1 cellular context compared by ENCODE assay signal in the genomic region with DNA sequence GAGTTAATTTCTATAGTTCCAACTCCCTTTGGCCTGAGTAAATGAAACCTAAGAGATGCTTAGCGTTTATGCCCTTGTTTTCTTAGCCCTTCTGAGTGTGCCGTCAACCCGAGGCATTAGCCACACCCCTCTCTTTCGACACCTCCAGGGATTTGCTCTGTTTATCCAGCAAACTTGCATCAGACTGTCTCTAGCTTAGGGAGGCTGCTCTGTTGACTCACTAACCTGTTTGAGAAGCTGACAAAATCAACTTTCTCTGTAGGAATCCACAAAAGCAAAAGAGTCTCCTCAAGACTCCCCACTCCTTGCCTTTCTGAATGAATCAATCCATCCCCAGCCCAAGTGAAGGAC.
TF ChIP-seq lines count a peak whose summit lies in the region.

No MANE protein-coding gene starts in this region.

TF ChIP-seq in HEK293, 187 proteins besides CTCF, POLR2A, EP300 and RAD21 (continued from another document and continues in another):
- TF ChIP-seq OSR2 (tag by site-specific recombination; IDR thresholded peaks at IDR 0.05) = no peak
- TF ChIP-seq ZNF677 (tag by site-specific recombination; IDR thresholded peaks at IDR 0.05) = no peak
- TF ChIP-seq ZBTB20 (tag by site-specific recombination; IDR thresholded peaks at IDR 0.05) = no peak
- peak; percentile 45; the same call in 1 of the 2 replicates for TF ChIP-seq ZNF660 (tag by site-specific recombination; IDR thresholded peaks at IDR 0.05)
- TF ChIP-seq ZNF248 (tag by site-specific recombination; IDR thresholded peaks at IDR 0.05) = no peak
- TF ChIP-seq, protein P1, sequence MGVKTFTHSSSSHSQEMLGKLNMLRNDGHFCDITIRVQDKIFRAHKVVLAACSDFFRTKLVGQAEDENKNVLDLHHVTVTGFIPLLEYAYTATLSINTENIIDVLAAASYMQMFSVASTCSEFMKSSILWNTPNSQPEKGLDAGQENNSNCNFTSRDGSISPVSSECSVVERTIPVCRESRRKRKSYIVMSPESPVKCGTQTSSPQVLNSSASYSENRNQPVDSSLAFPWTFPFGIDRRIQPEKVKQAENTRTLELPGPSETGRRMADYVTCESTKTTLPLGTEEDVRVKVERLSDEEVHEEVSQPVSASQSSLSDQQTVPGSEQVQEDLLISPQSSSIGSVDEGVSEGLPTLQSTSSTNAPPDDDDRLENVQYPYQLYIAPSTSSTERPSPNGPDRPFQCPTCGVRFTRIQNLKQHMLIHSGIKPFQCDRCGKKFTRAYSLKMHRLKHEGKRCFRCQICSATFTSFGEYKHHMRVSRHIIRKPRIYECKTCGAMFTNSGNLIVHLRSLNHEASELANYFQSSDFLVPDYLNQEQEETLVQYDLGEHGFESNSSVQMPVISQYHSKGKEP (tag by site-specific recombination; IDR thresholded peaks at IDR 0.05) = peak; percentile 33; the same call in 1 of the 2 replicates
- TF ChIP-seq ZNF791 (tag by site-specific recombination; IDR thresholded peaks at IDR 0.05) = no peak
- TF ChIP-seq ZSCAN16 (tag by site-specific recombination; IDR thresholded peaks at IDR 0.05) = no peak
- TF ChIP-seq, protein P2, sequence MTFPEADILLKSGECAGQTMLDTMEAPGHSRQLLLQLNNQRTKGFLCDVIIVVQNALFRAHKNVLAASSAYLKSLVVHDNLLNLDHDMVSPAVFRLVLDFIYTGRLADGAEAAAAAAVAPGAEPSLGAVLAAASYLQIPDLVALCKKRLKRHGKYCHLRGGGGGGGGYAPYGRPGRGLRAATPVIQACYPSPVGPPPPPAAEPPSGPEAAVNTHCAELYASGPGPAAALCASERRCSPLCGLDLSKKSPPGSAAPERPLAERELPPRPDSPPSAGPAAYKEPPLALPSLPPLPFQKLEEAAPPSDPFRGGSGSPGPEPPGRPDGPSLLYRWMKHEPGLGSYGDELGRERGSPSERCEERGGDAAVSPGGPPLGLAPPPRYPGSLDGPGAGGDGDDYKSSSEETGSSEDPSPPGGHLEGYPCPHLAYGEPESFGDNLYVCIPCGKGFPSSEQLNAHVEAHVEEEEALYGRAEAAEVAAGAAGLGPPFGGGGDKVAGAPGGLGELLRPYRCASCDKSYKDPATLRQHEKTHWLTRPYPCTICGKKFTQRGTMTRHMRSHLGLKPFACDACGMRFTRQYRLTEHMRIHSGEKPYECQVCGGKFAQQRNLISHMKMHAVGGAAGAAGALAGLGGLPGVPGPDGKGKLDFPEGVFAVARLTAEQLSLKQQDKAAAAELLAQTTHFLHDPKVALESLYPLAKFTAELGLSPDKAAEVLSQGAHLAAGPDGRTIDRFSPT (tag by site-specific recombination; IDR thresholded peaks at IDR 0.05) = no peak
- TF ChIP-seq ZNF10 (tag by site-specific recombination; IDR thresholded peaks at IDR 0.05) = no peak
- TF ChIP-seq, protein P3, sequence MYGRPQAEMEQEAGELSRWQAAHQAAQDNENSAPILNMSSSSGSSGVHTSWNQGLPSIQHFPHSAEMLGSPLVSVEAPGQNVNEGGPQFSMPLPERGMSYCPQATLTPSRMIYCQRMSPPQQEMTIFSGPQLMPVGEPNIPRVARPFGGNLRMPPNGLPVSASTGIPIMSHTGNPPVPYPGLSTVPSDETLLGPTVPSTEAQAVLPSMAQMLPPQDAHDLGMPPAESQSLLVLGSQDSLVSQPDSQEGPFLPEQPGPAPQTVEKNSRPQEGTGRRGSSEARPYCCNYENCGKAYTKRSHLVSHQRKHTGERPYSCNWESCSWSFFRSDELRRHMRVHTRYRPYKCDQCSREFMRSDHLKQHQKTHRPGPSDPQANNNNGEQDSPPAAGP (tag by site-specific recombination; IDR thresholded peaks at IDR 0.05) = no peak
- TF ChIP-seq, protein P4, sequence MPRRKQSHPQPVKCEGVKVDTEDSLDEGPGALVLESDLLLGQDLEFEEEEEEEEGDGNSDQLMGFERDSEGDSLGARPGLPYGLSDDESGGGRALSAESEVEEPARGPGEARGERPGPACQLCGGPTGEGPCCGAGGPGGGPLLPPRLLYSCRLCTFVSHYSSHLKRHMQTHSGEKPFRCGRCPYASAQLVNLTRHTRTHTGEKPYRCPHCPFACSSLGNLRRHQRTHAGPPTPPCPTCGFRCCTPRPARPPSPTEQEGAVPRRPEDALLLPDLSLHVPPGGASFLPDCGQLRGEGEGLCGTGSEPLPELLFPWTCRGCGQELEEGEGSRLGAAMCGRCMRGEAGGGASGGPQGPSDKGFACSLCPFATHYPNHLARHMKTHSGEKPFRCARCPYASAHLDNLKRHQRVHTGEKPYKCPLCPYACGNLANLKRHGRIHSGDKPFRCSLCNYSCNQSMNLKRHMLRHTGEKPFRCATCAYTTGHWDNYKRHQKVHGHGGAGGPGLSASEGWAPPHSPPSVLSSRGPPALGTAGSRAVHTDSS (tag by site-specific recombination; IDR thresholded peaks at IDR 0.05) = no peak
- TF ChIP-seq, protein P5, sequence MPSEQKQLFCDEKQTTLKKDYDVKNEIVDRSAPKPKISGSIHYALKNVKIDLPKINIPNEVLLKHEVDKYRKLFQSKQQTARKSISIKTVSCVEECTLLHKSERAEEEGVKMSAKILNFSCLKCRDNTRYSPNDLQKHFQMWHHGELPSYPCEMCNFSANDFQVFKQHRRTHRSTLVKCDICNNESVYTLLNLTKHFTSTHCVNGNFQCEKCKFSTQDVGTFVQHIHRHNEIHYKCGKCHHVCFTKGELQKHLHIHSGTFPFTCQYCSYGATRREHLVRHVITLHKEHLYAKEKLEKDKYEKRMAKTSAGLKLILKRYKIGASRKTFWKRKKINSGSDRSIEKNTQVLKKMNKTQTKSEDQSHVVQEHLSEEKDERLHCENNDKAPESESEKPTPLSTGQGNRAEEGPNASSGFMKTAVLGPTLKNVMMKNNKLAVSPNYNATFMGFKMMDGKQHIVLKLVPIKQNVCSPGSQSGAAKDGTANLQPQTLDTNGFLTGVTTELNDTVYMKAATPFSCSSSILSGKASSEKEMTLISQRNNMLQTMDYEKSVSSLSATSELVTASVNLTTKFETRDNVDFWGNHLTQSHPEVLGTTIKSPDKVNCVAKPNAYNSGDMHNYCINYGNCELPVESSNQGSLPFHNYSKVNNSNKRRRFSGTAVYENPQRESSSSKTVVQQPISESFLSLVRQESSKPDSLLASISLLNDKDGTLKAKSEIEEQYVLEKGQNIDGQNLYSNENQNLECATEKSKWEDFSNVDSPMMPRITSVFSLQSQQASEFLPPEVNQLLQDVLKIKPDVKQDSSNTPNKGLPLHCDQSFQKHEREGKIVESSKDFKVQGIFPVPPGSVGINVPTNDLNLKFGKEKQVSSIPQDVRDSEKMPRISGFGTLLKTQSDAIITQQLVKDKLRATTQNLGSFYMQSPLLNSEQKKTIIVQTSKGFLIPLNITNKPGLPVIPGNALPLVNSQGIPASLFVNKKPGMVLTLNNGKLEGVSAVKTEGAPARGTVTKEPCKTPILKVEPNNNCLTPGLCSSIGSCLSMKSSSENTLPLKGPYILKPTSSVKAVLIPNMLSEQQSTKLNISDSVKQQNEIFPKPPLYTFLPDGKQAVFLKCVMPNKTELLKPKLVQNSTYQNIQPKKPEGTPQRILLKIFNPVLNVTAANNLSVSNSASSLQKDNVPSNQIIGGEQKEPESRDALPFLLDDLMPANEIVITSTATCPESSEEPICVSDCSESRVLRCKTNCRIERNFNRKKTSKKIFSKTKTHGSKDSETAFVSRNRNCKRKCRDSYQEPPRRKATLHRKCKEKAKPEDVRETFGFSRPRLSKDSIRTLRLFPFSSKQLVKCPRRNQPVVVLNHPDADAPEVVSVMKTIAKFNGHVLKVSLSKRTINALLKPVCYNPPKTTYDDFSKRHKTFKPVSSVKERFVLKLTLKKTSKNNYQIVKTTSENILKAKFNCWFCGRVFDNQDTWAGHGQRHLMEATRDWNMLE (tag by site-specific recombination; conservative IDR thresholded peaks at IDR 0.05; ENCODE audit: low read depth) = peak; percentile 58
- TF ChIP-seq RBAK (tag by site-specific recombination; IDR thresholded peaks at IDR 0.05) = no peak
- TF ChIP-seq YY2 (tag by site-specific recombination; IDR thresholded peaks at IDR 0.05) = no peak
- TF ChIP-seq ZNF510 (tag by site-specific recombination; IDR thresholded peaks at IDR 0.05; ENCODE audit: insufficient replicate concordance) = no peak
- TF ChIP-seq ZSCAN23 (tag by site-specific recombination; IDR thresholded peaks at IDR 0.05) = no peak
- TF ChIP-seq, protein P6, sequence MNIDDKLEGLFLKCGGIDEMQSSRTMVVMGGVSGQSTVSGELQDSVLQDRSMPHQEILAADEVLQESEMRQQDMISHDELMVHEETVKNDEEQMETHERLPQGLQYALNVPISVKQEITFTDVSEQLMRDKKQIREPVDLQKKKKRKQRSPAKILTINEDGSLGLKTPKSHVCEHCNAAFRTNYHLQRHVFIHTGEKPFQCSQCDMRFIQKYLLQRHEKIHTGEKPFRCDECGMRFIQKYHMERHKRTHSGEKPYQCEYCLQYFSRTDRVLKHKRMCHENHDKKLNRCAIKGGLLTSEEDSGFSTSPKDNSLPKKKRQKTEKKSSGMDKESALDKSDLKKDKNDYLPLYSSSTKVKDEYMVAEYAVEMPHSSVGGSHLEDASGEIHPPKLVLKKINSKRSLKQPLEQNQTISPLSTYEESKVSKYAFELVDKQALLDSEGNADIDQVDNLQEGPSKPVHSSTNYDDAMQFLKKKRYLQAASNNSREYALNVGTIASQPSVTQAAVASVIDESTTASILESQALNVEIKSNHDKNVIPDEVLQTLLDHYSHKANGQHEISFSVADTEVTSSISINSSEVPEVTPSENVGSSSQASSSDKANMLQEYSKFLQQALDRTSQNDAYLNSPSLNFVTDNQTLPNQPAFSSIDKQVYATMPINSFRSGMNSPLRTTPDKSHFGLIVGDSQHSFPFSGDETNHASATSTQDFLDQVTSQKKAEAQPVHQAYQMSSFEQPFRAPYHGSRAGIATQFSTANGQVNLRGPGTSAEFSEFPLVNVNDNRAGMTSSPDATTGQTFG (tag by site-specific recombination; IDR thresholded peaks at IDR 0.05; ENCODE audit: borderline replicate concordance) = no peak
- TF ChIP-seq EGR2 (tag by site-specific recombination; IDR thresholded peaks at IDR 0.05; ENCODE audit: low read depth) = no peak
- TF ChIP-seq, protein P7, sequence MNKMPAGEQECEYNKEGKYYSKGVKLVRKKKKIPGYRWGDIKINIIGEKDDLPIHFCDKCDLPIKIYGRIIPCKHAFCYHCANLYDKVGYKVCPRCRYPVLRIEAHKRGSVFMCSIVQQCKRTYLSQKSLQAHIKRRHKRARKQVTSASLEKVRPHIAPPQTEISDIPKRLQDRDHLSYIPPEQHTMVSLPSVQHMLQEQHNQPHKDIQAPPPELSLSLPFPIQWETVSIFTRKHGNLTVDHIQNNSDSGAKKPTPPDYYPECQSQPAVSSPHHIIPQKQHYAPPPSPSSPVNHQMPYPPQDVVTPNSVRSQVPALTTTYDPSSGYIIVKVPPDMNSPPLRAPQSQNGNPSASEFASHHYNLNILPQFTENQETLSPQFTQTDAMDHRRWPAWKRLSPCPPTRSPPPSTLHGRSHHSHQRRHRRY (tag by site-specific recombination; IDR thresholded peaks at IDR 0.05) = no peak
- TF ChIP-seq, protein P8, sequence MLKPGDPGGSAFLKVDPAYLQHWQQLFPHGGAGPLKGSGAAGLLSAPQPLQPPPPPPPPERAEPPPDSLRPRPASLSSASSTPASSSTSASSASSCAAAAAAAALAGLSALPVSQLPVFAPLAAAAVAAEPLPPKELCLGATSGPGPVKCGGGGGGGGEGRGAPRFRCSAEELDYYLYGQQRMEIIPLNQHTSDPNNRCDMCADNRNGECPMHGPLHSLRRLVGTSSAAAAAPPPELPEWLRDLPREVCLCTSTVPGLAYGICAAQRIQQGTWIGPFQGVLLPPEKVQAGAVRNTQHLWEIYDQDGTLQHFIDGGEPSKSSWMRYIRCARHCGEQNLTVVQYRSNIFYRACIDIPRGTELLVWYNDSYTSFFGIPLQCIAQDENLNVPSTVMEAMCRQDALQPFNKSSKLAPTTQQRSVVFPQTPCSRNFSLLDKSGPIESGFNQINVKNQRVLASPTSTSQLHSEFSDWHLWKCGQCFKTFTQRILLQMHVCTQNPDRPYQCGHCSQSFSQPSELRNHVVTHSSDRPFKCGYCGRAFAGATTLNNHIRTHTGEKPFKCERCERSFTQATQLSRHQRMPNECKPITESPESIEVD (tag by site-specific recombination; IDR thresholded peaks at IDR 0.05) = no peak
- TF ChIP-seq TCF7L2 (IDR thresholded peaks at IDR 0.05; ENCODE audit: borderline replicate concordance, low read depth, low read length) = no peak
- no peak for TF ChIP-seq ZNF571 (tag by site-specific recombination; IDR thresholded peaks at IDR 0.05)
- TF ChIP-seq TRIM28 (IDR thresholded peaks at IDR 0.05; ENCODE audit: borderline replicate concordance, low read length) = peak; percentile 84; the same call in 1 of the 2 replicates
- TF ChIP-seq ZNF239 (tag by site-specific recombination; IDR thresholded peaks at IDR 0.05) = no peak
- no peak for TF ChIP-seq ZNF423 (tag by site-specific recombination; IDR thresholded peaks at IDR 0.05)
- peak; percentile 76 for TF ChIP-seq ZBTB48 (tag by site-specific recombination; IDR thresholded peaks at IDR 0.05)
- TF ChIP-seq, protein P9, sequence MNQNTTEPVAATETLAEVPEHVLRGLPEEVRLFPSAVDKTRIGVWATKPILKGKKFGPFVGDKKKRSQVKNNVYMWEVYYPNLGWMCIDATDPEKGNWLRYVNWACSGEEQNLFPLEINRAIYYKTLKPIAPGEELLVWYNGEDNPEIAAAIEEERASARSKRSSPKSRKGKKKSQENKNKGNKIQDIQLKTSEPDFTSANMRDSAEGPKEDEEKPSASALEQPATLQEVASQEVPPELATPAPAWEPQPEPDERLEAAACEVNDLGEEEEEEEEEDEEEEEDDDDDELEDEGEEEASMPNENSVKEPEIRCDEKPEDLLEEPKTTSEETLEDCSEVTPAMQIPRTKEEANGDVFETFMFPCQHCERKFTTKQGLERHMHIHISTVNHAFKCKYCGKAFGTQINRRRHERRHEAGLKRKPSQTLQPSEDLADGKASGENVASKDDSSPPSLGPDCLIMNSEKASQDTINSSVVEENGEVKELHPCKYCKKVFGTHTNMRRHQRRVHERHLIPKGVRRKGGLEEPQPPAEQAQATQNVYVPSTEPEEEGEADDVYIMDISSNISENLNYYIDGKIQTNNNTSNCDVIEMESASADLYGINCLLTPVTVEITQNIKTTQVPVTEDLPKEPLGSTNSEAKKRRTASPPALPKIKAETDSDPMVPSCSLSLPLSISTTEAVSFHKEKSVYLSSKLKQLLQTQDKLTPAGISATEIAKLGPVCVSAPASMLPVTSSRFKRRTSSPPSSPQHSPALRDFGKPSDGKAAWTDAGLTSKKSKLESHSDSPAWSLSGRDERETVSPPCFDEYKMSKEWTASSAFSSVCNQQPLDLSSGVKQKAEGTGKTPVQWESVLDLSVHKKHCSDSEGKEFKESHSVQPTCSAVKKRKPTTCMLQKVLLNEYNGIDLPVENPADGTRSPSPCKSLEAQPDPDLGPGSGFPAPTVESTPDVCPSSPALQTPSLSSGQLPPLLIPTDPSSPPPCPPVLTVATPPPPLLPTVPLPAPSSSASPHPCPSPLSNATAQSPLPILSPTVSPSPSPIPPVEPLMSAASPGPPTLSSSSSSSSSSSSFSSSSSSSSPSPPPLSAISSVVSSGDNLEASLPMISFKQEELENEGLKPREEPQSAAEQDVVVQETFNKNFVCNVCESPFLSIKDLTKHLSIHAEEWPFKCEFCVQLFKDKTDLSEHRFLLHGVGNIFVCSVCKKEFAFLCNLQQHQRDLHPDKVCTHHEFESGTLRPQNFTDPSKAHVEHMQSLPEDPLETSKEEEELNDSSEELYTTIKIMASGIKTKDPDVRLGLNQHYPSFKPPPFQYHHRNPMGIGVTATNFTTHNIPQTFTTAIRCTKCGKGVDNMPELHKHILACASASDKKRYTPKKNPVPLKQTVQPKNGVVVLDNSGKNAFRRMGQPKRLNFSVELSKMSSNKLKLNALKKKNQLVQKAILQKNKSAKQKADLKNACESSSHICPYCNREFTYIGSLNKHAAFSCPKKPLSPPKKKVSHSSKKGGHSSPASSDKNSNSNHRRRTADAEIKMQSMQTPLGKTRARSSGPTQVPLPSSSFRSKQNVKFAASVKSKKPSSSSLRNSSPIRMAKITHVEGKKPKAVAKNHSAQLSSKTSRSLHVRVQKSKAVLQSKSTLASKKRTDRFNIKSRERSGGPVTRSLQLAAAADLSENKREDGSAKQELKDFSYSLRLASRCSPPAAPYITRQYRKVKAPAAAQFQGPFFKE (tag by site-specific recombination; IDR thresholded peaks at IDR 0.05; ENCODE audit: borderline replicate concordance) = no peak
- TF ChIP-seq ZNF121 (tag by site-specific recombination; IDR thresholded peaks at IDR 0.05) = no peak
- no peak for TF ChIP-seq ZNF768 (tag by site-specific recombination; IDR thresholded peaks at IDR 0.05)
- peak; percentile 82 for TF ChIP-seq KLF9 (tag by site-specific recombination; IDR thresholded peaks at IDR 0.05; ENCODE audit: low read depth)
